Comparison of ENCODE assay signal across 9 cellular contexts in genomic region chr4:74109116-74109791, GRCh38. TPM values are rescaled to one million over a fixed set of nuclear protein-coding genes. Genes with fewer than 3 reads are reported as not detected.
DNase-seq lines count a peak whose midpoint lies in the region; ATAC-seq and TF ChIP-seq lines count a peak whose summit lies in the region.
"Had no signal": no experiment of that assay in that cellular context is flagged by ENCODE, and none has a peak within 500 bp of the region (broad histone marks: within the 10 kb centered on the region; RNA-seq: fewer than 3 reads in every experiment).

No MANE protein-coding gene starts in this region.

- H3K79me2 ChIP-seq in hepatocyte = no peaks in the 10 kb centered on the region

- H3K4me1 ChIP-seq in hepatocyte (ENCODE audit: insufficient read depth) (peaks cover 32% of the 10 kb centered on the region), spleen (peaks cover 0 to 21% (median 9%) of the 10 kb centered on the region in 6 donors)

- H2AFZ ChIP-seq in hepatocyte = no peak overlapping the region

- no peaks in the 10 kb centered on the region for H3K36me3 ChIP-seq in hepatocyte (replicated peaks; ENCODE audit: insufficient read depth, low read depth)
- H3K36me3 ChIP-seq in spleen = no peaks in the 10 kb centered on the region

- no peaks in the 10 kb centered on the region for H3K27me3 ChIP-seq in HL-60 (ENCODE audit: insufficient read depth, poor library complexity, severe bottlenecking)
- H3K27me3 ChIP-seq in hepatocyte = no peaks in the 10 kb centered on the region
- no peaks in the 10 kb centered on the region for H3K27me3 ChIP-seq in spleen (replicated peaks in 1 of 7)

- no peaks in the 10 kb centered on the region for H4K20me1 ChIP-seq in hepatocyte (ENCODE audit: insufficient read depth, poor library complexity, severe bottlenecking)

- H3K9me2 ChIP-seq in hepatocyte (replicated peaks; ENCODE audit: insufficient read depth) = no peaks in the 10 kb centered on the region

- H3K27ac ChIP-seq in HL-60 (replicated peaks) (no peak overlapping the region), angular gyrus (ENCODE audit: low read depth, low read length) (peak overlapping the region; percentile 24), hepatocyte (peak overlapping the region; percentile 90), spleen (peak overlapping the region in 7 of 8 donors; percentile 11 to 64 (median 36))

- peak overlapping the region; percentile 14 for H3K4me2 ChIP-seq in hepatocyte

- TF ChIP-seq CTCF in HL-60 (IDR thresholded peaks at IDR 0.05; ENCODE audit: insufficient read depth, low read length) (no peak), hepatocyte (IDR thresholded peaks at IDR 0.05; ENCODE audit: poor library complexity) (no peak), spleen (IDR thresholded peaks at IDR 0.05 in 8 of 11, conservative IDR thresholded peaks at IDR 0.05 in 3 of 11) (no peak)

- DNase-seq in HL-60 (ENCODE audit: low read depth in 1 of 2, low spot score in 1 of 2) (peak; percentile 35 to 88), hepatocyte (ENCODE audit: low spot score) (peak; percentile 70), spleen (no peak), GF-D8 (lab: John Stamatoyannopoulos, UW) (no peak), NCI-H187 treated with DMSO at 0.1 percent for 48 hours (lab: John Stamatoyannopoulos, UW) (no peak)
- DNase-seq: midbrain had no signal

- no peak for TF ChIP-seq POLR2A in spleen (IDR thresholded peaks at IDR 0.05)

- ATAC-seq in GM18907 (IDR thresholded peaks at IDR 0.05; ENCODE audit: unreplicated experiment) (no peak), GM19035 (IDR thresholded peaks at IDR 0.05; ENCODE audit: unreplicated experiment) (no peak)

- intact Hi-C loops in spleen (cut with DNase I; ENCODE audit: low total_unique reads) = no loop called here

- no peak overlapping the region for H3K4me3 ChIP-seq in HL-60 (replicated peaks; ENCODE audit: insufficient read depth, low read length)
- H3K4me3 ChIP-seq in hepatocyte = no peak overlapping the region
- no peak overlapping the region for H3K4me3 ChIP-seq in spleen

- H3K9me3 ChIP-seq in hepatocyte (ENCODE audit: low read depth) = no peaks in the 10 kb centered on the region
- no peaks in the 10 kb centered on the region for H3K9me3 ChIP-seq in spleen

- 43% methylated on average over 3 of the region's 3 CpGs for WGBS in hepatocyte (ENCODE audit: low lambda C conversion rate, missing lambda C conversion rate)
- 51 to 73% (median 61%) methylated on average over 3 of the region's 3 CpGs for WGBS in spleen, 5 donors

RNA-seq across cellular contexts. Expression of gene CXCL2, which starts 10.3 kb away (rescaled TPM):
- total RNA-seq in hepatocyte (105 and 137 TPM in 2 replicates), spleen (10 to 100 TPM in 2 of 7 donors, 1 to 10 TPM in 5; 4.1 to 15.6 (median 9.1) TPM)
- polyA plus RNA-seq in hepatocyte (284 and 334 TPM in 2 replicates), spleen (1 to 10 TPM; 2.9 to 9.3 (median 6.3) TPM)

RNA-seq across cellular contexts. Expression of gene MTHFD2L, which starts 48.7 kb away (rescaled TPM):
- total RNA-seq in hepatocyte (29.4 and 32.0 TPM in 2 replicates), spleen (10 to 100 TPM in 6 of 7 donors, 1 to 10 TPM in 1; 9.2 to 19.7 (median 14.9) TPM)
- polyA plus RNA-seq in hepatocyte (20.0 and 26.3 TPM in 2 replicates), spleen (10 to 100 TPM in 1 of 3 donors, 1 to 10 TPM in 2; 7.8 to 10.4 (median 9.3) TPM)

Comparison
In these comparisons a context has a peak if more than half of its experiments do, and no peak if none do; other contexts are left out.
1. DNase-seq: peak in HL-60 (2 of 2) and hepatocyte (single experiment); none in spleen (single experiment), GF-D8 (single experiment) and NCI-H187 treated with DMSO at 0.1 percent for 48 hours (single experiment).